Comparison of ENCODE assay signal across 1 cellular context in genomic region chr1:93616996-93617669, GRCh38.
TF ChIP-seq lines count a peak whose summit lies in the region.

No MANE protein-coding gene starts in this region.

TF ChIP-seq in HepG2, 621 proteins besides CTCF, POLR2A, EP300 and RAD21 (continued from another document and continues in another):
- TF ChIP-seq PRDM15 (CRISPR knock-in tag; IDR thresholded peaks at IDR 0.05) (no peak), ZNF235 (CRISPR knock-in tag; IDR thresholded peaks at IDR 0.05; ENCODE audit: borderline replicate concordance) (no peak), CBX2 (IDR thresholded peaks at IDR 0.05; ENCODE audit: low read depth, low read length) (no peak), CBX2 (CRISPR knock-in tag; IDR thresholded peaks at IDR 0.05; ENCODE audit: low read depth) (no peak), ZNF260 (CRISPR knock-in tag; IDR thresholded peaks at IDR 0.05; ENCODE audit: borderline replicate concordance, low read depth) (no peak), ZMAT3 (CRISPR knock-in tag; conservative IDR thresholded peaks at IDR 0.05) (no peak), ZNF761 (CRISPR knock-in tag; conservative IDR thresholded peaks at IDR 0.05) (0 out of 2 replicates have a peak, but pooled peaks have one; percentile 9), NCOR1 (IDR thresholded peaks at IDR 0.05; ENCODE audit: borderline replicate concordance, low read length) (no peak), ARNT2 (CRISPR knock-in tag; IDR thresholded peaks at IDR 0.05; ENCODE audit: low read depth) (no peak; the same call in 1 of the 2 replicates), ZBTB46 (CRISPR knock-in tag; IDR thresholded peaks at IDR 0.05; ENCODE audit: borderline replicate concordance) (no peak), TERF1 (CRISPR knock-in tag; IDR thresholded peaks at IDR 0.05) (no peak), NFYC (CRISPR knock-in tag; IDR thresholded peaks at IDR 0.05) (no peak), ZNF276 (CRISPR knock-in tag; IDR thresholded peaks at IDR 0.05; ENCODE audit: low read depth) (no peak), ZNF251 (CRISPR knock-in tag; IDR thresholded peaks at IDR 0.05) (no peak), ZFP62 (CRISPR knock-in tag; IDR thresholded peaks at IDR 0.05) (no peak), AFF4 (CRISPR knock-in tag; IDR thresholded peaks at IDR 0.05) (peak; percentile 77; the same call in 1 of the 2 replicates), YY1 (IDR thresholded peaks at IDR 0.05; ENCODE audit: insufficient read depth, insufficient replicate concordance, low read depth, low read length) (no peak), ZNF749 (CRISPR knock-in tag; IDR thresholded peaks at IDR 0.05; ENCODE audit: borderline replicate concordance) (no peak), SNAPC4 (CRISPR knock-in tag; IDR thresholded peaks at IDR 0.05) (no peak), JARID2 (CRISPR knock-in tag; IDR thresholded peaks at IDR 0.05; ENCODE audit: insufficient replicate concordance) (no peak), HNRNPUL1 (IDR thresholded peaks at IDR 0.05; ENCODE audit: low read depth, low read length) (no peak), KDM3A (CRISPR knock-in tag; IDR thresholded peaks at IDR 0.05; ENCODE audit: low read depth) (no peak), ZBTB43 (CRISPR knock-in tag; conservative IDR thresholded peaks at IDR 0.05) (0 out of 2 replicates have a peak, but pooled peaks have one; percentile 39), ATF5 (CRISPR knock-in tag; IDR thresholded peaks at IDR 0.05; ENCODE audit: low read depth) (no peak), NFAT5 (CRISPR knock-in tag; IDR thresholded peaks at IDR 0.05) (no peak), ZNF234 (CRISPR knock-in tag; conservative IDR thresholded peaks at IDR 0.05) (no peak), RFXAP (CRISPR knock-in tag; IDR thresholded peaks at IDR 0.05; ENCODE audit: borderline replicate concordance) (no peak), ZNF34 (CRISPR knock-in tag; IDR thresholded peaks at IDR 0.05; ENCODE audit: borderline replicate concordance) (no peak)
